Comparison of ENCODE assay signal across 1 cellular context in the genomic region with DNA sequence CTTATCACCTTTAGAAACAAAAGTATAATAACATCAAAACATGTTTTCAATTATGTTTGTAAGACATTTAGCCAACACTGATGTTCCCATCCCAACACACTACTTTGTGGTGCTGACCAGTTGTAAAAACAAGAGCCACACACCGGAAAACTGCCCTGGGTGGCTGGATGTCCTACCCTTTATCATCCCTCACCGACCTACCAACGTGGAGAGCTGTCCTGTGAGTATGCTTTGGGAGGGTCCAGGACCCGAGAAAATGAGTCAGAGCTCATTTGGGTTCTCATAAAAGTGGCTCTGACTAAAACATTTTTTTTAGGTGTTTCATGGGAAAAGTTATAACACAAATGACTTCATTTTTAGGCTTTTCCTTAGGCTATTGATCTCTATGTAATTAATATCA.
TF ChIP-seq lines count a peak whose summit lies in the region.

No MANE protein-coding gene starts in this region.

TF ChIP-seq in IMR-90, 13 proteins besides CTCF, POLR2A, EP300 and RAD21 (continued from another document):
- TF ChIP-seq, protein P1, sequence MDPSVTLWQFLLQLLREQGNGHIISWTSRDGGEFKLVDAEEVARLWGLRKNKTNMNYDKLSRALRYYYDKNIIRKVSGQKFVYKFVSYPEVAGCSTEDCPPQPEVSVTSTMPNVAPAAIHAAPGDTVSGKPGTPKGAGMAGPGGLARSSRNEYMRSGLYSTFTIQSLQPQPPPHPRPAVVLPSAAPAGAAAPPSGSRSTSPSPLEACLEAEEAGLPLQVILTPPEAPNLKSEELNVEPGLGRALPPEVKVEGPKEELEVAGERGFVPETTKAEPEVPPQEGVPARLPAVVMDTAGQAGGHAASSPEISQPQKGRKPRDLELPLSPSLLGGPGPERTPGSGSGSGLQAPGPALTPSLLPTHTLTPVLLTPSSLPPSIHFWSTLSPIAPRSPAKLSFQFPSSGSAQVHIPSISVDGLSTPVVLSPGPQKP (IDR thresholded peaks at IDR 0.05; ENCODE audit: borderline replicate concordance, low read depth, low read length) = no peak
- no peak for TF ChIP-seq MXI1 (IDR thresholded peaks at IDR 0.05; ENCODE audit: borderline replicate concordance, low read depth, low read length)
- TF ChIP-seq MAFK (IDR thresholded peaks at IDR 0.05; ENCODE audit: low read depth, low read length) = no peak
- TF ChIP-seq BHLHE40 (IDR thresholded peaks at IDR 0.05; ENCODE audit: low read depth, low read length) = no peak
- TF ChIP-seq, protein P2, sequence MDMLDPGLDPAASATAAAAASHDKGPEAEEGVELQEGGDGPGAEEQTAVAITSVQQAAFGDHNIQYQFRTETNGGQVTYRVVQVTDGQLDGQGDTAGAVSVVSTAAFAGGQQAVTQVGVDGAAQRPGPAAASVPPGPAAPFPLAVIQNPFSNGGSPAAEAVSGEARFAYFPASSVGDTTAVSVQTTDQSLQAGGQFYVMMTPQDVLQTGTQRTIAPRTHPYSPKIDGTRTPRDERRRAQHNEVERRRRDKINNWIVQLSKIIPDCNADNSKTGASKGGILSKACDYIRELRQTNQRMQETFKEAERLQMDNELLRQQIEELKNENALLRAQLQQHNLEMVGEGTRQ (IDR thresholded peaks at IDR 0.05; ENCODE audit: low read depth, low read length) = no peak
- TF ChIP-seq FOS (IDR thresholded peaks at IDR 0.05; ENCODE audit: low read depth, low read length) = no peak
